23 cellular contexts compared by ENCODE assay signal in genomic region chr6:136991614-136992013, GRCh38. TPM values are rescaled to one million over a fixed set of nuclear protein-coding genes. Genes with fewer than 3 reads are reported as not detected.
"Had no signal": no experiment of that assay in that cellular context is flagged by ENCODE, and none has a peak within 500 bp of the region (broad histone marks: within the 10 kb centered on the region; RNA-seq: fewer than 3 reads in every experiment).

No MANE protein-coding gene starts in this region.

- ATAC-seq: left lung; naive thymus-derived CD8-positive, alpha-beta T cell; pancreas; psoas muscle had no signal

- H2AFZ ChIP-seq: hepatocyte had no signal

- H3K9me3 ChIP-seq: esophagus muscularis mucosa, left lung, neutrophil, pancreas, psoas muscle, right atrium auricular region, tibial artery had no signal

- H3K27me3 ChIP-seq: right atrium auricular region had no signal

- H3K27ac ChIP-seq: esophagus muscularis mucosa, hepatocyte, left lung, neutrophil, pancreas, psoas muscle, right atrium auricular region, tibial artery had no signal

- H3K4me3 ChIP-seq: esophagus muscularis mucosa, hepatocyte, left lung, pancreas, psoas muscle, right atrium auricular region, tibial artery had no signal

- H3K4me2 ChIP-seq: hepatocyte had no signal

- H3K36me3 ChIP-seq: esophagus muscularis mucosa, left lung, neutrophil, pancreas, right atrium auricular region, tibial artery had no signal

- DNase-seq: activated CD4-positive, alpha-beta T cell treated with anti-CD3 and anti-CD28 coated beads for 4 hours; activated CD4-positive, alpha-beta T cell treated with anti-CD3 and anti-CD28 coated beads, Interleukin-2, amount 50 U/mL, for 48 hours; activated CD4-positive, CD25-positive, alpha-beta regulatory T cell; activated CD8-positive, alpha-beta memory T cell treated with anti-CD3 and anti-CD28 coated beads, Interleukin-2, amount 50 U/mL, for 48 hours; activated naive CD4-positive, alpha-beta T cell treated with Interleukin-2 at 50 U/mL for 16 hours; activated naive CD8-positive, alpha-beta T cell treated with anti-CD3 and anti-CD28 coated beads for 36 hours; activated T-cell treated with anti-CD3 and anti-CD28 coated beads, Interleukin-2, amount 50 U/mL, for 48 hours; central memory CD4-positive, alpha-beta T cell; glutamatergic neuron; kidney glomerular epithelial cell; left lung; naive thymus-derived CD8-positive, alpha-beta T cell; pancreas; psoas muscle; stimulated activated CD4-positive, alpha-beta T cell treated with anti-CD3 and anti-CD28 coated beads, Interleukin-12 subunit alpha, Interleukin-12 subunit beta, amount 100 ng/mL, for 4 hours; substantia nigra; tibial artery had no signal

- H3K79me2 ChIP-seq: hepatocyte had no signal

- FAIRE-seq: astrocyte had no signal

RNA-seq across cellular contexts. Expression of gene IL20RA, which starts 53.2 kb away (rescaled TPM):
- total RNA-seq: activated CD8-positive, alpha-beta memory T cell treated with anti-CD3 and anti-CD28 coated beads for 36 hours; activated naive CD8-positive, alpha-beta T cell treated with anti-CD3 and anti-CD28 coated beads for 36 hours; naive thymus-derived CD8-positive, alpha-beta T cell had no signal
- polyA plus RNA-seq: naive thymus-derived CD8-positive, alpha-beta T cell had no signal
